10 cellular contexts compared by ENCODE assay signal in genomic region chr11:314548-314875, GRCh38. TPM values are rescaled to one million over a fixed set of nuclear protein-coding genes. Genes with fewer than 3 reads are reported as not detected.
DNase-seq lines count a peak whose midpoint lies in the region; ATAC-seq, FAIRE-seq and TF ChIP-seq lines count a peak whose summit lies in the region.
"Not testable (repeated sequence)": the region's sequence is repeated elsewhere in the genome, so short reads cannot be mapped to it uniquely, and the experiment has no call there.
"Had no signal": no experiment of that assay in that cellular context is flagged by ENCODE, and none has a peak within 500 bp of the region (broad histone marks: within the 10 kb centered on the region; RNA-seq: fewer than 3 reads in every experiment).

No MANE protein-coding gene starts in this region.

- not testable (repeated sequence) for H3K79me2 ChIP-seq in Karpas-422 (ENCODE audit: low read length); HepG2 (ENCODE audit: insufficient read depth, low read length)

- not testable (repeated sequence) for H3K27me3 Mint-ChIP-seq in CD8-positive, alpha-beta memory T cell; activated CD8-positive, alpha-beta memory T cell treated with anti-CD3 and anti-CD28 coated beads, Interleukin-2, amount 10 ng/mL, durations not matched to agents 7 days and 5 days

- ATAC-seq in activated CD8-positive, alpha-beta memory T cell treated with anti-CD3 and anti-CD28 coated beads, Interleukin-2, amount 10 ng/mL, durations not matched to agents 7 days and 5 days; gastroesophageal sphincter: not testable (repeated sequence)
- ATAC-seq in HepG2: peak; percentile 39

- CTCF ChIA-PET in CD8-positive, alpha-beta memory T cell (lab: Charles Lee): interaction anchor here (1.5 to 3.5 kb wide), 3 partner anchors 9 to 27 kb away, joined by 3 to 34 read pairs (median 4); partner anchors contain the start of gene IFITM2
- CTCF ChIA-PET in activated CD8-positive, alpha-beta memory T cell treated with anti-CD3 and anti-CD28 coated beads, Interleukin-2, amount 10 ng/mL, durations not matched to agents 7 days and 5 days (lab: Charles Lee); HepG2 (lab: Yijun Ruan, JAX; ENCODE audit: low intra/inter-chr PET ratio, low total read pairs): not testable (repeated sequence)

- not testable (repeated sequence) for H3K9me2 ChIP-seq in Karpas-422 (replicated peaks; ENCODE audit: insufficient read depth, low read length)

- not testable (repeated sequence) for BruUV-seq in HepG2 (replicated peaks; lab: Mats Ljungman, UMichigan)

- not testable (repeated sequence) for TF ChIP-seq EP300 in gastroesophageal sphincter (IDR thresholded peaks at IDR 0.05); HepG2 (IDR thresholded peaks at IDR 0.05; ENCODE audit: low read depth in 2 of 2, low read length in 2 of 2); HepG2 (CRISPR knock-in tag; IDR thresholded peaks at IDR 0.05; ENCODE audit: borderline replicate concordance)

- TF ChIP-seq CTCF in breast epithelium (IDR thresholded peaks at IDR 0.05); gastroesophageal sphincter (IDR thresholded peaks at IDR 0.05); HepG2 (CRISPR knock-in tag; IDR thresholded peaks at IDR 0.05); neutrophil (IDR thresholded peaks at IDR 0.05): not testable (repeated sequence)

- H3K4me2 ChIP-seq in Karpas-422 (ENCODE audit: low read depth, low read length, poor library complexity, severe bottlenecking) (peak overlapping the region; percentile 70), HepG2 (ENCODE audit: low read depth, low read length) (peak overlapping the region; percentile 69)

- DNase-seq in CD8-positive, alpha-beta memory T cell; Karpas-422; activated CD8-positive, alpha-beta memory T cell treated with anti-CD3 and anti-CD28 coated beads, Interleukin-2, amount 10 ng/mL, durations not matched to agents 7 days and 5 days; breast epithelium (ENCODE audit: low spot score in 2 of 2); HepG2 (ENCODE audit: low spot score): not testable (repeated sequence)

- POLR2A ChIA-PET in CD8-positive, alpha-beta memory T cell (lab: Charles Lee): interaction anchor here (0.7 kb wide), 1 partner anchor 49 kb away, joined by 3 read pairs; no protein-coding TSS in a partner anchor
- POLR2A ChIA-PET in HepG2 (lab: Yijun Ruan, JAX): interaction anchor here (1.0 to 1.6 kb wide), 4 partner anchors 9 to 39 kb away, joined by 3 to 9 read pairs (median 5); no protein-coding TSS in a partner anchor

- peak overlapping the region; percentile 88 for H3K27ac ChIP-seq in CD8-positive, alpha-beta memory T cell (ENCODE audit: low read depth, low read length)
- H3K27ac ChIP-seq in Karpas-422 (ENCODE audit: low read length) (peak overlapping the region; percentile 58; the same call in 1 of the 2 replicates), breast epithelium (peak overlapping the region; percentile 84 to 93), gastroesophageal sphincter (peak overlapping the region; percentile 1 to 85 (median 82)), neutrophil (peak overlapping the region; percentile 95), thymus (ENCODE audit: low read depth) (peak overlapping the region; percentile 95)
- not testable (repeated sequence) for H3K27ac ChIP-seq in HepG2 (ENCODE audit: extremely low read length, insufficient read depth, low read length)

- H3K4me1 Mint-ChIP-seq in CD8-positive, alpha-beta memory T cell: peaks cover 45 to 53% (median 47%) of the 10 kb centered on the region in 3 donors
- peaks cover 35% of the 10 kb centered on the region for H3K4me1 Mint-ChIP-seq in activated CD8-positive, alpha-beta memory T cell treated with anti-CD3 and anti-CD28 coated beads, Interleukin-2, amount 10 ng/mL, durations not matched to agents 7 days and 5 days

- H3K9ac ChIP-seq in Karpas-422 (ENCODE audit: low read length): peak overlapping the region; percentile 73
- H3K9ac ChIP-seq in HepG2 (ENCODE audit: insufficient read depth, low read depth, low read length): peak overlapping the region; percentile 29; the same call in 1 of the 2 replicates

- intact Hi-C loops in breast epithelium (cut with DNase I; ENCODE audit: low total_unique reads); HepG2 (cut with micrococcal nuclease; ENCODE audit: unreplicated experiment): not testable (repeated sequence)

- peaks cover 39% of the 10 kb centered on the region for H3K4me1 ChIP-seq in CD8-positive, alpha-beta memory T cell (ENCODE audit: insufficient read depth, low read length)
- H3K4me1 ChIP-seq in Karpas-422 (ENCODE audit: low read length) (peaks cover 27% of the 10 kb centered on the region), breast epithelium (peaks cover 4 to 20% of the 10 kb centered on the region in 2 donors), gastroesophageal sphincter (peaks cover 0 to 55% (median 13%) of the 10 kb centered on the region in 3 donors), HepG2 (ENCODE audit: insufficient read depth, low read length) (peaks cover 60% of the 10 kb centered on the region), neutrophil (ENCODE audit: control insufficient read depth in 1 of 2, insufficient read depth in 1 of 2, low read depth in 1 of 2, low read length in 1 of 2) (peaks cover 55 to 65% of the 10 kb centered on the region in 2 experiments), thymus (ENCODE audit: control insufficient read depth, insufficient read depth, low read length) (peaks cover 29% of the 10 kb centered on the region)

- not testable (repeated sequence) for H3K27me3 ChIP-seq in CD8-positive, alpha-beta memory T cell (ENCODE audit: insufficient read depth, low read length, poor library complexity, severe bottlenecking); Karpas-422 (ENCODE audit: low read length); breast epithelium; HepG2 (ENCODE audit: control insufficient read depth in 1 of 2, insufficient read depth in 2 of 2, low read length in 2 of 2); thymus (ENCODE audit: control insufficient read depth, insufficient read depth)
- peaks cover 17% of the 10 kb centered on the region for H3K27me3 ChIP-seq in gastroesophageal sphincter
- H3K27me3 ChIP-seq in neutrophil: peaks cover 24% of the 10 kb centered on the region

- TF ChIP-seq POLR2A in breast epithelium (IDR thresholded peaks at IDR 0.05); gastroesophageal sphincter (IDR thresholded peaks at IDR 0.05); HepG2 (IDR thresholded peaks at IDR 0.05; ENCODE audit: insufficient read depth in 1 of 2, low read depth in 2 of 2, low read length in 2 of 2): not testable (repeated sequence)

- H2AFZ ChIP-seq in Karpas-422 (ENCODE audit: low read length); HepG2 (ENCODE audit: low read length): not testable (repeated sequence)

- not testable (repeated sequence) for H3K9me3 ChIP-seq in CD8-positive, alpha-beta memory T cell (ENCODE audit: low read length); Karpas-422 (ENCODE audit: low read length); breast epithelium; gastroesophageal sphincter; HepG2 (ENCODE audit: low read length); neutrophil; thymus (ENCODE audit: control insufficient read depth)

- H3K36me3 ChIP-seq in CD8-positive, alpha-beta memory T cell (ENCODE audit: insufficient read depth, low read length); Karpas-422 (ENCODE audit: insufficient read depth, low read length); breast epithelium; HepG2 (replicated peaks in 1 of 2; ENCODE audit: control insufficient read depth in 1 of 2, insufficient read depth in 2 of 2, low read length in 2 of 2); thymus (ENCODE audit: control insufficient read depth, insufficient read depth): not testable (repeated sequence)
- H3K36me3 ChIP-seq in gastroesophageal sphincter (peaks cover 0 to 13% of the 10 kb centered on the region in 2 donors), neutrophil (peaks cover 28% of the 10 kb centered on the region)

- not testable (repeated sequence) for TF ChIP-seq RAD21 in HepG2 (CRISPR knock-in tag; IDR thresholded peaks at IDR 0.05)

- WGBS in gastroesophageal sphincter (ENCODE audit: low coverage in 1 of 2), 2 donors: no CpG with 5 or more reads among the region's 6 CpGs
- 24% methylated on average over 6 of the region's 6 CpGs for WGBS in HepG2 (ENCODE audit: low lambda C conversion rate)
- WGBS in thymus: 2% methylated on average over 6 of the region's 6 CpGs

- H3K27ac Mint-ChIP-seq in CD8-positive, alpha-beta memory T cell: peak overlapping the region; percentile 94 to 100 (median 97)
- peak overlapping the region; percentile 99 for H3K27ac Mint-ChIP-seq in activated CD8-positive, alpha-beta memory T cell treated with anti-CD3 and anti-CD28 coated beads, Interleukin-2, amount 10 ng/mL, durations not matched to agents 7 days and 5 days

- not testable (repeated sequence) for FAIRE-seq in HepG2 (lab: Jason Lieb, UNC)

- H3K36me3 Mint-ChIP-seq in CD8-positive, alpha-beta memory T cell: peaks cover 7 to 27% (median 13%) of the 10 kb centered on the region in 3 donors
- H3K36me3 Mint-ChIP-seq in activated CD8-positive, alpha-beta memory T cell treated with anti-CD3 and anti-CD28 coated beads, Interleukin-2, amount 10 ng/mL, durations not matched to agents 7 days and 5 days: peaks cover 46% of the 10 kb centered on the region

- not testable (repeated sequence) for H4K20me1 ChIP-seq in Karpas-422 (ENCODE audit: insufficient read depth, low read depth, low read length); HepG2 (ENCODE audit: insufficient read depth, low read length)

- H3K9me3 Mint-ChIP-seq in CD8-positive, alpha-beta memory T cell; activated CD8-positive, alpha-beta memory T cell treated with anti-CD3 and anti-CD28 coated beads, Interleukin-2, amount 10 ng/mL, durations not matched to agents 7 days and 5 days (ENCODE audit: low read depth): not testable (repeated sequence)

- peak overlapping the region; percentile 98 for H3K4me3 ChIP-seq in CD8-positive, alpha-beta memory T cell (ENCODE audit: low read length)
- H3K4me3 ChIP-seq in Karpas-422 (ENCODE audit: low read length) (peak overlapping the region; percentile 68), breast epithelium (peak overlapping the region; percentile 52 to 88 (median 60)), gastroesophageal sphincter (peak overlapping the region; percentile 27 to 56), HepG2 (replicated peaks in 1 of 3; ENCODE audit: insufficient read depth in 1 of 3, low read depth in 2 of 3, low read length in 3 of 3) (peak overlapping the region in 2 of 3 experiments; percentile 44 to 55; a peak in 4 of 6 replicates), neutrophil (ENCODE audit: low read depth in 1 of 2, low read length in 1 of 2) (peak overlapping the region; percentile 80 to 98), thymus (ENCODE audit: low read length) (peak overlapping the region; percentile 52)

- peak overlapping the region; percentile 95 to 98 (median 96) for H3K4me3 Mint-ChIP-seq in CD8-positive, alpha-beta memory T cell
- H3K4me3 Mint-ChIP-seq in activated CD8-positive, alpha-beta memory T cell treated with anti-CD3 and anti-CD28 coated beads, Interleukin-2, amount 10 ng/mL, durations not matched to agents 7 days and 5 days: peak overlapping the region; percentile 97

- in situ Hi-C loops in HepG2 (cut with HindIII; ENCODE audit: extremely low pct_ligation_motif_present, low pct_unique_long_range_greater_than_20kb): not testable (repeated sequence)

RNA-seq across cellular contexts. Expression of gene IFITM1, which starts 0.7 kb away (rescaled TPM):
- 10 to 100 TPM; 70.7 to 75.9 TPM for total RNA-seq in CD8-positive, alpha-beta memory T cell
- 2,153 TPM for polyA plus RNA-seq in CD8-positive, alpha-beta memory T cell
- 125 and 216 TPM in 2 replicates for total RNA-seq in Karpas-422 (2014; rRNA removed; shearing (Covaris generic); ENCODE audit: low replicate concordance)
- total RNA-seq in activated CD8-positive, alpha-beta memory T cell treated with anti-CD3 and anti-CD28 coated beads, Interleukin-2, amount 10 ng/mL, durations not matched to agents 7 days and 5 days: 100 to 1,000 TPM; 459 to 909 TPM
- total RNA-seq in breast epithelium (100 to 1,000 TPM; 129 to 321 (median 142) TPM), gastroesophageal sphincter (100 to 1,000 TPM in 3 of 4 donors, 10 to 100 TPM in 1; 29.9 to 138 (median 112) TPM), HepG2 (2016; rRNA removed; fragmentation: Illumina TruSeq; extraction: Trizol) (0.38 TPM in 1 of 2 replicates, not detected in the other)
- not detected in 2 replicates for total RNA-seq in HepG2 (2016; cell fraction: cytosol; rRNA removed; fragmentation: Illumina TruSeq; extraction: Trizol; ENCODE audit: low read depth)
- total RNA-seq in HepG2 (2016; cell fraction: insoluble cytoplasmic fraction; rRNA removed; fragmentation: Illumina TruSeq; extraction: Trizol): 0.24 TPM in 1 of 2 replicates, not detected in the other
- total RNA-seq in HepG2 (2016; cell fraction: membrane; rRNA removed; fragmentation: Illumina TruSeq; extraction: Trizol): 0.34 TPM in 1 of 2 replicates, not detected in the other
- total RNA-seq in HepG2 (2016; cell fraction: nucleus; rRNA removed; fragmentation: Illumina TruSeq; extraction: Trizol): not detected in 2 replicates
- polyA plus RNA-seq in HepG2 (2011; rRNA removed) (11.1 and 18.7 TPM in 2 replicates), thymus (463 TPM)
- 15.6 and 17.2 TPM in 2 replicates for polyA plus RNA-seq in HepG2 (2011; cell fraction: cytosol; rRNA removed)
- 4.5 and 6.7 TPM in 2 replicates for polyA plus RNA-seq in HepG2 (2011; cell fraction: nucleus; rRNA removed)
- 5.0 and 18.1 TPM in 2 replicates for polyA plus RNA-seq in HepG2 (2012)
- polyA plus RNA-seq in HepG2 (2016; cell fraction: cytosol; fragmentation: Illumina TruSeq; extraction: Trizol; ENCODE audit: low read depth): 0.40 and 0.62 TPM in 2 replicates
- not detected in 2 replicates for polyA plus RNA-seq in HepG2 (2016; cell fraction: insoluble cytoplasmic fraction; fragmentation: Illumina TruSeq; extraction: Trizol; ENCODE audit: low read depth)
- polyA plus RNA-seq in HepG2 (2016; cell fraction: membrane; fragmentation: Illumina TruSeq; extraction: Trizol; ENCODE audit: low read depth): 0.41 TPM in 1 of 2 replicates, not detected in the other
- polyA plus RNA-seq in HepG2 (2016; cell fraction: nucleus; fragmentation: Illumina TruSeq; extraction: Trizol; ENCODE audit: insufficient read depth, low read depth): 0.85 and 1.3 TPM in 2 replicates
- 15.4 and 536 TPM in 2 replicates for polyA minus RNA-seq in HepG2 (2011; rRNA and poly(A)+ RNA removed; ENCODE audit: low replicate concordance)
- polyA minus RNA-seq in HepG2 (2011; cell fraction: cytosol; rRNA and poly(A)+ RNA removed): 4.5 and 5.8 TPM in 2 replicates
- polyA minus RNA-seq in HepG2 (2011; cell fraction: nucleus; rRNA and poly(A)+ RNA removed): 1.5 and 2.7 TPM in 2 replicates

RNA-seq across cellular contexts. Expression of gene IFITM3, which starts 6.1 kb away (rescaled TPM):
- 10 to 100 TPM; 20.6 to 21.0 TPM for total RNA-seq in CD8-positive, alpha-beta memory T cell
- polyA plus RNA-seq in CD8-positive, alpha-beta memory T cell: 12.0 TPM
- 1.7 TPM in 1 of 2 replicates, not detected in the other for total RNA-seq in Karpas-422 (2014; rRNA removed; shearing (Covaris generic); ENCODE audit: low replicate concordance)
- 100 to 1,000 TPM in 1 of 2 experiments, 10 to 100 TPM in 1; 53.7 to 166 TPM for total RNA-seq in activated CD8-positive, alpha-beta memory T cell treated with anti-CD3 and anti-CD28 coated beads, Interleukin-2, amount 10 ng/mL, durations not matched to agents 7 days and 5 days
- total RNA-seq in breast epithelium (100 to 1,000 TPM; 158 to 361 (median 195) TPM), gastroesophageal sphincter (100 to 1,000 TPM; 219 to 467 (median 305) TPM), HepG2 (2016; rRNA removed; fragmentation: Illumina TruSeq; extraction: Trizol) (30.0 and 52.6 TPM in 2 replicates)
- 16.1 and 19.2 TPM in 2 replicates for total RNA-seq in HepG2 (2016; cell fraction: cytosol; rRNA removed; fragmentation: Illumina TruSeq; extraction: Trizol; ENCODE audit: low read depth)
- 27.9 and 45.1 TPM in 2 replicates for total RNA-seq in HepG2 (2016; cell fraction: insoluble cytoplasmic fraction; rRNA removed; fragmentation: Illumina TruSeq; extraction: Trizol)
- total RNA-seq in HepG2 (2016; cell fraction: membrane; rRNA removed; fragmentation: Illumina TruSeq; extraction: Trizol): 15.2 and 16.4 TPM in 2 replicates
- total RNA-seq in HepG2 (2016; cell fraction: nucleus; rRNA removed; fragmentation: Illumina TruSeq; extraction: Trizol): 36.7 and 42.1 TPM in 2 replicates
- polyA plus RNA-seq in HepG2 (2011; rRNA removed) (163 and 182 TPM in 2 replicates), thymus (636 TPM)
- 316 and 459 TPM in 2 replicates for polyA plus RNA-seq in HepG2 (2011; cell fraction: cytosol; rRNA removed)
- polyA plus RNA-seq in HepG2 (2011; cell fraction: nucleus; rRNA removed): 94.3 and 120 TPM in 2 replicates
- polyA plus RNA-seq in HepG2 (2012): 183 and 441 TPM in 2 replicates
- 87.8 and 96.5 TPM in 2 replicates for polyA plus RNA-seq in HepG2 (2016; cell fraction: cytosol; fragmentation: Illumina TruSeq; extraction: Trizol; ENCODE audit: low read depth)
- polyA plus RNA-seq in HepG2 (2016; cell fraction: insoluble cytoplasmic fraction; fragmentation: Illumina TruSeq; extraction: Trizol; ENCODE audit: low read depth): 109 and 136 TPM in 2 replicates
- 64.1 and 65.9 TPM in 2 replicates for polyA plus RNA-seq in HepG2 (2016; cell fraction: membrane; fragmentation: Illumina TruSeq; extraction: Trizol; ENCODE audit: low read depth)
- polyA plus RNA-seq in HepG2 (2016; cell fraction: nucleus; fragmentation: Illumina TruSeq; extraction: Trizol; ENCODE audit: insufficient read depth, low read depth): 219 and 229 TPM in 2 replicates
- polyA minus RNA-seq in HepG2 (2011; rRNA and poly(A)+ RNA removed; ENCODE audit: low replicate concordance): 405 and 668 TPM in 2 replicates
- polyA minus RNA-seq in HepG2 (2011; cell fraction: cytosol; rRNA and poly(A)+ RNA removed): 180 and 184 TPM in 2 replicates
- polyA minus RNA-seq in HepG2 (2011; cell fraction: nucleus; rRNA and poly(A)+ RNA removed): 31.3 and 46.7 TPM in 2 replicates

RNA-seq across cellular contexts. Expression of gene IFITM2, which starts 6.9 kb away (rescaled TPM):
- total RNA-seq in CD8-positive, alpha-beta memory T cell: 100 to 1,000 TPM; 132 to 142 TPM
- polyA plus RNA-seq in CD8-positive, alpha-beta memory T cell: 3,074 TPM
- 18.5 and 19.4 TPM in 2 replicates for total RNA-seq in Karpas-422 (2014; rRNA removed; shearing (Covaris generic); ENCODE audit: low replicate concordance)
- total RNA-seq in activated CD8-positive, alpha-beta memory T cell treated with anti-CD3 and anti-CD28 coated beads, Interleukin-2, amount 10 ng/mL, durations not matched to agents 7 days and 5 days: 1,000 to 10,000 TPM in 1 of 2 experiments, 100 to 1,000 TPM in 1; 646 to 1,401 TPM
- total RNA-seq in breast epithelium (100 to 1,000 TPM in 2 of 3 donors, 10 to 100 TPM in 1; 81.4 to 404 (median 129) TPM), gastroesophageal sphincter (100 to 1,000 TPM in 3 of 4 donors, 10 to 100 TPM in 1; 89.3 to 183 (median 126) TPM), HepG2 (2016; rRNA removed; fragmentation: Illumina TruSeq; extraction: Trizol) (10.4 and 13.8 TPM in 2 replicates)
- total RNA-seq in HepG2 (2016; cell fraction: cytosol; rRNA removed; fragmentation: Illumina TruSeq; extraction: Trizol; ENCODE audit: low read depth): 4.6 and 5.5 TPM in 2 replicates
- total RNA-seq in HepG2 (2016; cell fraction: insoluble cytoplasmic fraction; rRNA removed; fragmentation: Illumina TruSeq; extraction: Trizol): 11.6 and 12.1 TPM in 2 replicates
- total RNA-seq in HepG2 (2016; cell fraction: membrane; rRNA removed; fragmentation: Illumina TruSeq; extraction: Trizol): 5.2 and 7.6 TPM in 2 replicates
- total RNA-seq in HepG2 (2016; cell fraction: nucleus; rRNA removed; fragmentation: Illumina TruSeq; extraction: Trizol): 6.0 and 9.0 TPM in 2 replicates
- polyA plus RNA-seq in HepG2 (2011; rRNA removed) (267 and 289 TPM in 2 replicates), thymus (467 TPM)
- 371 and 454 TPM in 2 replicates for polyA plus RNA-seq in HepG2 (2011; cell fraction: cytosol; rRNA removed)
- polyA plus RNA-seq in HepG2 (2011; cell fraction: nucleus; rRNA removed): 88.0 and 115 TPM in 2 replicates
- polyA plus RNA-seq in HepG2 (2012): 111 and 258 TPM in 2 replicates
- polyA plus RNA-seq in HepG2 (2016; cell fraction: cytosol; fragmentation: Illumina TruSeq; extraction: Trizol; ENCODE audit: low read depth): 23.4 and 27.5 TPM in 2 replicates
- polyA plus RNA-seq in HepG2 (2016; cell fraction: insoluble cytoplasmic fraction; fragmentation: Illumina TruSeq; extraction: Trizol; ENCODE audit: low read depth): 52.2 and 56.6 TPM in 2 replicates
- 26.5 and 30.4 TPM in 2 replicates for polyA plus RNA-seq in HepG2 (2016; cell fraction: membrane; fragmentation: Illumina TruSeq; extraction: Trizol; ENCODE audit: low read depth)
- 46.2 and 58.7 TPM in 2 replicates for polyA plus RNA-seq in HepG2 (2016; cell fraction: nucleus; fragmentation: Illumina TruSeq; extraction: Trizol; ENCODE audit: insufficient read depth, low read depth)
- polyA minus RNA-seq in HepG2 (2011; rRNA and poly(A)+ RNA removed; ENCODE audit: low replicate concordance): 409 and 521 TPM in 2 replicates
- 52.0 and 52.6 TPM in 2 replicates for polyA minus RNA-seq in HepG2 (2011; cell fraction: cytosol; rRNA and poly(A)+ RNA removed)
- polyA minus RNA-seq in HepG2 (2011; cell fraction: nucleus; rRNA and poly(A)+ RNA removed): 21.9 and 27.4 TPM in 2 replicates

RNA-seq across cellular contexts. Expression of gene IFITM5, which starts 15.2 kb away (rescaled TPM):
- not detected for total RNA-seq in CD8-positive, alpha-beta memory T cell
- not detected for polyA plus RNA-seq in CD8-positive, alpha-beta memory T cell
- not detected in 2 replicates for total RNA-seq in Karpas-422 (2014; rRNA removed; shearing (Covaris generic); ENCODE audit: low replicate concordance)
- total RNA-seq in activated CD8-positive, alpha-beta memory T cell treated with anti-CD3 and anti-CD28 coated beads, Interleukin-2, amount 10 ng/mL, durations not matched to agents 7 days and 5 days: not detected
- total RNA-seq in breast epithelium (not detected), gastroesophageal sphincter (not detected), HepG2 (2016; rRNA removed; fragmentation: Illumina TruSeq; extraction: Trizol) (not detected in 2 replicates)
- not detected in 2 replicates for total RNA-seq in HepG2 (2016; cell fraction: cytosol; rRNA removed; fragmentation: Illumina TruSeq; extraction: Trizol; ENCODE audit: low read depth)
- not detected in 2 replicates for total RNA-seq in HepG2 (2016; cell fraction: insoluble cytoplasmic fraction; rRNA removed; fragmentation: Illumina TruSeq; extraction: Trizol)
- not detected in 2 replicates for total RNA-seq in HepG2 (2016; cell fraction: membrane; rRNA removed; fragmentation: Illumina TruSeq; extraction: Trizol)
- not detected in 2 replicates for total RNA-seq in HepG2 (2016; cell fraction: nucleus; rRNA removed; fragmentation: Illumina TruSeq; extraction: Trizol)
- polyA plus RNA-seq in HepG2 (2011; rRNA removed) (not detected in 2 replicates), thymus (0.25 TPM)
- not detected in 2 replicates for polyA plus RNA-seq in HepG2 (2011; cell fraction: cytosol; rRNA removed)
- not detected in 2 replicates for polyA plus RNA-seq in HepG2 (2011; cell fraction: nucleus; rRNA removed)
- not detected in 2 replicates for polyA plus RNA-seq in HepG2 (2012)
- polyA plus RNA-seq in HepG2 (2016; cell fraction: cytosol; fragmentation: Illumina TruSeq; extraction: Trizol; ENCODE audit: low read depth): not detected in 2 replicates
- not detected in 2 replicates for polyA plus RNA-seq in HepG2 (2016; cell fraction: insoluble cytoplasmic fraction; fragmentation: Illumina TruSeq; extraction: Trizol; ENCODE audit: low read depth)
- polyA plus RNA-seq in HepG2 (2016; cell fraction: membrane; fragmentation: Illumina TruSeq; extraction: Trizol; ENCODE audit: low read depth): not detected in 2 replicates
- polyA plus RNA-seq in HepG2 (2016; cell fraction: nucleus; fragmentation: Illumina TruSeq; extraction: Trizol; ENCODE audit: insufficient read depth, low read depth): not detected in 2 replicates
- polyA minus RNA-seq in HepG2 (2011; rRNA and poly(A)+ RNA removed; ENCODE audit: low replicate concordance): not detected in 2 replicates
- polyA minus RNA-seq in HepG2 (2011; cell fraction: cytosol; rRNA and poly(A)+ RNA removed): not detected in 2 replicates
- polyA minus RNA-seq in HepG2 (2011; cell fraction: nucleus; rRNA and poly(A)+ RNA removed): not detected in 2 replicates
- total RNA-seq: activated CD8-positive, alpha-beta memory T cell treated with anti-CD3 and anti-CD28 coated beads for 36 hours; lung microvascular endothelial cell had no signal

RNA-seq across cellular contexts. Expression of gene PGGHG, which starts 25.6 kb away (rescaled TPM):
- 10 to 100 TPM; 81.0 to 81.2 TPM for total RNA-seq in CD8-positive, alpha-beta memory T cell
- 9.8 TPM for polyA plus RNA-seq in CD8-positive, alpha-beta memory T cell
- 17.0 and 24.2 TPM in 2 replicates for total RNA-seq in Karpas-422 (2014; rRNA removed; shearing (Covaris generic); ENCODE audit: low replicate concordance)
- total RNA-seq in activated CD8-positive, alpha-beta memory T cell treated with anti-CD3 and anti-CD28 coated beads, Interleukin-2, amount 10 ng/mL, durations not matched to agents 7 days and 5 days: 100 to 1,000 TPM; 214 to 229 TPM
- 10 to 100 TPM; 13.0 to 63.9 (median 37.3) TPM for total RNA-seq in breast epithelium
- 10 to 100 TPM in 2 of 4 donors, 1 to 10 TPM in 2; 8.5 to 35.3 (median 15.5) TPM for total RNA-seq in gastroesophageal sphincter
- 1.5 and 5.9 TPM in 2 replicates for total RNA-seq in HepG2 (2016; rRNA removed; fragmentation: Illumina TruSeq; extraction: Trizol)
- total RNA-seq in HepG2 (2016; cell fraction: cytosol; rRNA removed; fragmentation: Illumina TruSeq; extraction: Trizol; ENCODE audit: low read depth): 0.51 and 0.79 TPM in 2 replicates
- 1.7 and 6.0 TPM in 2 replicates for total RNA-seq in HepG2 (2016; cell fraction: insoluble cytoplasmic fraction; rRNA removed; fragmentation: Illumina TruSeq; extraction: Trizol)
- total RNA-seq in HepG2 (2016; cell fraction: membrane; rRNA removed; fragmentation: Illumina TruSeq; extraction: Trizol): 0.96 and 1.2 TPM in 2 replicates
- 6.6 and 7.9 TPM in 2 replicates for total RNA-seq in HepG2 (2016; cell fraction: nucleus; rRNA removed; fragmentation: Illumina TruSeq; extraction: Trizol)
- polyA plus RNA-seq in HepG2 (2011; rRNA removed): 14.8 and 17.4 TPM in 2 replicates
- polyA plus RNA-seq in HepG2 (2011; cell fraction: cytosol; rRNA removed): 2.8 and 4.0 TPM in 2 replicates
- 254 and 355 TPM in 2 replicates for polyA plus RNA-seq in HepG2 (2011; cell fraction: nucleus; rRNA removed)
- 11.4 and 16.7 TPM in 2 replicates for polyA plus RNA-seq in HepG2 (2012)
- polyA plus RNA-seq in HepG2 (2016; cell fraction: cytosol; fragmentation: Illumina TruSeq; extraction: Trizol; ENCODE audit: low read depth): 0.29 and 0.37 TPM in 2 replicates
- 1.6 and 2.4 TPM in 2 replicates for polyA plus RNA-seq in HepG2 (2016; cell fraction: insoluble cytoplasmic fraction; fragmentation: Illumina TruSeq; extraction: Trizol; ENCODE audit: low read depth)
- 0.88 and 1.1 TPM in 2 replicates for polyA plus RNA-seq in HepG2 (2016; cell fraction: membrane; fragmentation: Illumina TruSeq; extraction: Trizol; ENCODE audit: low read depth)
- 30.4 and 30.9 TPM in 2 replicates for polyA plus RNA-seq in HepG2 (2016; cell fraction: nucleus; fragmentation: Illumina TruSeq; extraction: Trizol; ENCODE audit: insufficient read depth, low read depth)
- polyA minus RNA-seq in HepG2 (2011; rRNA and poly(A)+ RNA removed; ENCODE audit: low replicate concordance): 2.9 and 7.7 TPM in 2 replicates
- 1.9 and 2.7 TPM in 2 replicates for polyA minus RNA-seq in HepG2 (2011; cell fraction: cytosol; rRNA and poly(A)+ RNA removed)
- 13.7 and 13.8 TPM in 2 replicates for polyA minus RNA-seq in HepG2 (2011; cell fraction: nucleus; rRNA and poly(A)+ RNA removed)
- polyA plus RNA-seq in thymus: 900 TPM

Comparison
In these comparisons a context has a peak if more than half of its experiments do, and no peak if none do; other contexts are left out.
1. H3K4me3 ChIP-seq: peak in every context shown above with its lines; median percentile 98 in CD8-positive, alpha-beta memory T cell; 89 in neutrophil; 68 in Karpas-422; 60 in breast epithelium; 52 in thymus; 50 in HepG2; 42 in gastroesophageal sphincter.
2. RNA of gene IFITM1, which starts 0.7 kb away (total RNA-seq): 459 to 909 TPM in activated CD8-positive, alpha-beta memory T cell treated with anti-CD3 and anti-CD28 coated beads, Interleukin-2, amount 10 ng/mL, durations not matched to agents 7 days and 5 days, 125 to 216 TPM in Karpas-422, 129 to 321 TPM in breast epithelium, 29.9 to 138 TPM in gastroesophageal sphincter and 70.7 to 75.9 TPM in CD8-positive, alpha-beta memory T cell; 0.24 to 0.38 TPM in HepG2; every median in the first group is over 10 times any median in the second.